Comparison of ENCODE assay signal across 9 cellular contexts in genomic region chr6:209432-210103, GRCh38.
DNase-seq lines count a peak whose midpoint lies in the region; ATAC-seq and TF ChIP-seq lines count a peak whose summit lies in the region.
"Had no signal": no experiment of that assay in that cellular context is flagged by ENCODE, and none has a peak within 500 bp of the region (broad histone marks: within the 10 kb centered on the region; RNA-seq: fewer than 3 reads in every experiment).

No MANE protein-coding gene starts in this region.

- ATAC-seq in GM19035 (IDR thresholded peaks at IDR 0.05; ENCODE audit: unreplicated experiment) = peak; percentile 85
- ATAC-seq in HG03064 (IDR thresholded peaks at IDR 0.05; ENCODE audit: low read depth, unreplicated experiment) = peak; percentile 82
- peak; percentile 93 for ATAC-seq in activated CD8-positive, alpha-beta T cell treated with anti-CD3 and anti-CD28 coated beads for 36 hours

- POLR2A ChIA-PET in activated CD8-positive, alpha-beta T cell treated with anti-CD3 and anti-CD28 coated beads for 36 hours (lab: Charles Lee) = interaction anchor here (1.3 to 2.3 kb wide), 2 partner anchors 14 to 180 kb away, joined by 4 to 7 read pairs; no protein-coding TSS in a partner anchor

- H3K4me1 ChIP-seq in adrenal gland (replicated peaks in 1 of 2) = no peaks in the 10 kb centered on the region

- no peak for TF ChIP-seq CTCF in activated CD8-positive, alpha-beta T cell treated with anti-CD3 and anti-CD28 coated beads for 36 hours (IDR thresholded peaks at IDR 0.05)
- no peak for TF ChIP-seq CTCF in adrenal gland (IDR thresholded peaks at IDR 0.05)
- TF ChIP-seq CTCF in lower leg skin (IDR thresholded peaks at IDR 0.05) = no peak

- no peaks in the 10 kb centered on the region for H3K36me3 ChIP-seq in adrenal gland (replicated peaks in 1 of 2)

- peaks cover 2% of the 10 kb centered on the region for H3K9me3 Mint-ChIP-seq in activated CD8-positive, alpha-beta T cell treated with anti-CD3 and anti-CD28 coated beads for 36 hours

- CTCF ChIA-PET in activated CD8-positive, alpha-beta T cell treated with anti-CD3 and anti-CD28 coated beads for 36 hours (lab: Charles Lee) = no interaction called here

- peak overlapping the region; percentile 60 for H3K4me3 Mint-ChIP-seq in activated CD8-positive, alpha-beta T cell treated with anti-CD3 and anti-CD28 coated beads for 36 hours

- peaks cover 0 to 3% (median 0%) of the 10 kb centered on the region in 3 donors for H3K9me3 ChIP-seq in adrenal gland (replicated peaks in 1 of 3)

- DNase-seq in activated CD8-positive, alpha-beta T cell treated with anti-CD3 and anti-CD28 coated beads for 36 hours = peak; percentile 80
- DNase-seq in stimulated activated CD4-positive, alpha-beta T cell treated with anti-CD3 and anti-CD28 coated beads, Interleukin-4, amount 100 ng/mL, for 1 hour = peak; percentile 68
- no peak for DNase-seq in adrenal gland
- no peak for DNase-seq in SKM-1 (lab: John Stamatoyannopoulos, UW; ENCODE audit: unreplicated experiment)
- DNase-seq in lower leg skin (ENCODE audit: low spot score in 2 of 2) = no peak
- DNase-seq in epidermal melanocyte (ENCODE audit: insufficient read length, low spot score) = no peak
- DNase-seq: naive B cell had no signal

- no peak overlapping the region for H3K4me3 ChIP-seq in adrenal gland
- no peak overlapping the region for H3K4me3 ChIP-seq in lower leg skin (ENCODE audit: low read depth, poor library complexity, severe bottlenecking)

- intact Hi-C loops in activated CD8-positive, alpha-beta T cell treated with anti-CD3 and anti-CD28 coated beads for 36 hours (cut with micrococcal nuclease) = no loop called here
- intact Hi-C loops in adrenal gland (cut with DNase I) = no loop called here
- intact Hi-C loops in lower leg skin (cut with DNase I; ENCODE audit: low total_unique reads) = no loop called here

- H3K27ac Mint-ChIP-seq in activated CD8-positive, alpha-beta T cell treated with anti-CD3 and anti-CD28 coated beads for 36 hours = peak overlapping the region; percentile 77

- no peak overlapping the region for H3K27ac ChIP-seq in adrenal gland

- no peaks in the 10 kb centered on the region for H3K27me3 ChIP-seq in adrenal gland

- no peaks in the 10 kb centered on the region for H3K27me3 Mint-ChIP-seq in activated CD8-positive, alpha-beta T cell treated with anti-CD3 and anti-CD28 coated beads for 36 hours

- peaks cover 24% of the 10 kb centered on the region for H3K4me1 Mint-ChIP-seq in activated CD8-positive, alpha-beta T cell treated with anti-CD3 and anti-CD28 coated beads for 36 hours (ENCODE audit: low read depth)

- no peak for TF ChIP-seq POLR2A in adrenal gland (IDR thresholded peaks at IDR 0.05)
- TF ChIP-seq POLR2A in lower leg skin (IDR thresholded peaks at IDR 0.05) = no peak

- 86 to 89% (median 86%) methylated on average over 27 of the region's 27 CpGs for WGBS in adrenal gland, 4 donors
- WGBS in lower leg skin, 2 donors = 75 to 87% methylated on average over 27 of the region's 27 CpGs

- no peaks in the 10 kb centered on the region for H3K36me3 Mint-ChIP-seq in activated CD8-positive, alpha-beta T cell treated with anti-CD3 and anti-CD28 coated beads for 36 hours (ENCODE audit: low read depth)
- H3K36me3 Mint-ChIP-seq: naive B cell had no signal

Comparison
In these comparisons a context has a peak if more than half of its experiments do, and no peak if none do; other contexts are left out.
1. DNase-seq: peak in activated CD8-positive, alpha-beta T cell treated with anti-CD3 and anti-CD28 coated beads for 36 hours (single experiment) and stimulated activated CD4-positive, alpha-beta T cell treated with anti-CD3 and anti-CD28 coated beads, Interleukin-4, amount 100 ng/mL, for 1 hour (single experiment); none in adrenal gland (0 of 7), SKM-1 (single experiment), lower leg skin (0 of 2) and epidermal melanocyte (single experiment).
2. Peak in every context shown above with its lines, with median percentiles within 50 percentile points of each other: ATAC-seq.